Comparison of ENCODE assay signal across 16 cellular contexts in the genomic region with DNA sequence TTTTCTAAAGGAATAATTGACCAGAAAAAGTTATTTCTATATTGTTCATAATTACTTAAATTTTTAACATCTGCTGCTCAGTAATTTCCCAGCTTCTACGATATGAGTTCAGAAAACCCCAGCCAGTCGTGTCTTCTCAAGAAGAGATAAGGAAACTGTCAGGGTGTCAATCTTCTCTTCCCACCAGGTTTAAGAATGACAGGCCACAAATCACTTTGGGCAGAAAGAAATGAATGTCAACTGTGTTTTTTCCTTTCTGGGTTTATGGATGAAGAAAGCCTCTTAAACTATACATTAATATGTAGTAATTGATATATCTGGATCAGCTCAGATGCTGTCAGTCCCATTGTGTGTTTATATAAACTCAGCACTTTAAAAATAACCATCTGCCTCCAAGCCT.
DNase-seq lines count a peak whose midpoint lies in the region; TF ChIP-seq lines count a peak whose summit lies in the region.
"Had no signal": no experiment of that assay in that cellular context is flagged by ENCODE, and none has a peak within 500 bp of the region (broad histone marks: within the 10 kb centered on the region; RNA-seq: fewer than 3 reads in every experiment).

No MANE protein-coding gene starts in this region.

- H3K4me3 ChIP-seq in neural cell (ENCODE audit: low read length) = no peak overlapping the region
- H3K4me3 ChIP-seq: A549; BLaER1 treated with 17β-estradiol and CSF1 and Interleukin-3, amounts not matched to agents 10 nM and 100 nM had no signal

- H3K4me2 ChIP-seq in neural cell (ENCODE audit: low read length) = no peak overlapping the region
- H3K4me2 ChIP-seq: A549 had no signal

- DNase-seq in DMS 273 (lab: John Stamatoyannopoulos, UW; ENCODE audit: unreplicated experiment) (peak; percentile 21), DMS 273 treated with DMSO at 0.1 percent for 48 hours (lab: John Stamatoyannopoulos, UW) (no peak), SK-N-DZ (ENCODE audit: low spot score) (peak; percentile 61), ecto neural progenitor cell (ENCODE audit: low spot score) (no peak)
- no peak for DNase-seq in stimulated activated CD8-positive, alpha-beta memory T cell treated with anti-CD3 and anti-CD28 coated beads, Interleukin-4, amount 100 ng/mL, for 48 hours
- DNase-seq: AML-193; Caco-2; Calu3; CD4-positive, alpha-beta T cell; CD8-positive, alpha-beta T cell; DMS79 treated with DMSO at 0.1 percent for 48 hours had no signal

- H4K20me1 ChIP-seq in neural cell (ENCODE audit: insufficient read depth) = no peaks in the 10 kb centered on the region
- H4K20me1 ChIP-seq: BLaER1 treated with 17β-estradiol and CSF1 and Interleukin-3, amounts not matched to agents 10 nM and 100 nM had no signal

- peak; percentile 93 for TF ChIP-seq EP300 in neural cell (conservative IDR thresholded peaks at IDR 0.05; ENCODE audit: poor library complexity, severe bottlenecking)

- no peaks in the 10 kb centered on the region for H3K9me2 ChIP-seq in neural cell (ENCODE audit: insufficient read depth, low read length)

- H3K79me2 ChIP-seq in neural cell (replicated peaks; ENCODE audit: insufficient read depth, low read length) = no peaks in the 10 kb centered on the region

- no peak overlapping the region for H3K9ac ChIP-seq in neural cell (ENCODE audit: low read length)
- H3K9ac ChIP-seq: BLaER1 treated with 17β-estradiol and CSF1 and Interleukin-3, amounts not matched to agents 10 nM and 100 nM had no signal

- no peaks in the 10 kb centered on the region for H3K27me3 ChIP-seq in neural cell (ENCODE audit: insufficient read depth, low read depth, low read length)
- H3K27me3 ChIP-seq: BLaER1 treated with 17β-estradiol and CSF1 and Interleukin-3, amounts not matched to agents 10 nM and 100 nM had no signal

- no peak for TF ChIP-seq CTCF in neural cell (IDR thresholded peaks at IDR 0.05; ENCODE audit: poor library complexity, severe bottlenecking)

- no peak overlapping the region for H2AFZ ChIP-seq in neural cell (ENCODE audit: low read depth, low read length)

- H3F3A ChIP-seq in neural cell (ENCODE audit: insufficient read depth, low read length, poor library complexity, severe bottlenecking) = no peaks in the 10 kb centered on the region

- H3K9me3 ChIP-seq in neural cell (ENCODE audit: low read length) = no peaks in the 10 kb centered on the region

- TF ChIP-seq RAD21 in neural cell (conservative IDR thresholded peaks at IDR 0.05) = no peak

- H3K27ac ChIP-seq in neural cell (ENCODE audit: low read length) = no peak overlapping the region
- H3K27ac ChIP-seq: 22Rv1, A549, C4-2B had no signal

- no peaks in the 10 kb centered on the region for H3K36me3 ChIP-seq in neural cell (ENCODE audit: insufficient read depth, low read length)
- H3K36me3 ChIP-seq: BLaER1 treated with 17β-estradiol and CSF1 and Interleukin-3, amounts not matched to agents 10 nM and 100 nM had no signal

TF ChIP-seq in neural cell, 6 proteins besides CTCF, POLR2A, EP300 and RAD21:
- no peak for TF ChIP-seq SMC3 (conservative IDR thresholded peaks at IDR 0.05; ENCODE audit: poor library complexity)
- peak; percentile 46 for TF ChIP-seq POLR2AphosphoS5 (IDR thresholded peaks at IDR 0.05)
- TF ChIP-seq, protein P1, sequence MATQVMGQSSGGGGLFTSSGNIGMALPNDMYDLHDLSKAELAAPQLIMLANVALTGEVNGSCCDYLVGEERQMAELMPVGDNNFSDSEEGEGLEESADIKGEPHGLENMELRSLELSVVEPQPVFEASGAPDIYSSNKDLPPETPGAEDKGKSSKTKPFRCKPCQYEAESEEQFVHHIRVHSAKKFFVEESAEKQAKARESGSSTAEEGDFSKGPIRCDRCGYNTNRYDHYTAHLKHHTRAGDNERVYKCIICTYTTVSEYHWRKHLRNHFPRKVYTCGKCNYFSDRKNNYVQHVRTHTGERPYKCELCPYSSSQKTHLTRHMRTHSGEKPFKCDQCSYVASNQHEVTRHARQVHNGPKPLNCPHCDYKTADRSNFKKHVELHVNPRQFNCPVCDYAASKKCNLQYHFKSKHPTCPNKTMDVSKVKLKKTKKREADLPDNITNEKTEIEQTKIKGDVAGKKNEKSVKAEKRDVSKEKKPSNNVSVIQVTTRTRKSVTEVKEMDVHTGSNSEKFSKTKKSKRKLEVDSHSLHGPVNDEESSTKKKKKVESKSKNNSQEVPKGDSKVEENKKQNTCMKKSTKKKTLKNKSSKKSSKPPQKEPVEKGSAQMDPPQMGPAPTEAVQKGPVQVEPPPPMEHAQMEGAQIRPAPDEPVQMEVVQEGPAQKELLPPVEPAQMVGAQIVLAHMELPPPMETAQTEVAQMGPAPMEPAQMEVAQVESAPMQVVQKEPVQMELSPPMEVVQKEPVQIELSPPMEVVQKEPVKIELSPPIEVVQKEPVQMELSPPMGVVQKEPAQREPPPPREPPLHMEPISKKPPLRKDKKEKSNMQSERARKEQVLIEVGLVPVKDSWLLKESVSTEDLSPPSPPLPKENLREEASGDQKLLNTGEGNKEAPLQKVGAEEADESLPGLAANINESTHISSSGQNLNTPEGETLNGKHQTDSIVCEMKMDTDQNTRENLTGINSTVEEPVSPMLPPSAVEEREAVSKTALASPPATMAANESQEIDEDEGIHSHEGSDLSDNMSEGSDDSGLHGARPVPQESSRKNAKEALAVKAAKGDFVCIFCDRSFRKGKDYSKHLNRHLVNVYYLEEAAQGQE (IDR thresholded peaks at IDR 0.05; ENCODE audit: borderline replicate concordance) = no peak

Comparison
In these comparisons a context has a peak if more than half of its experiments do, and no peak if none do; other contexts are left out.
1. DNase-seq: peak in DMS 273 (single experiment) and SK-N-DZ (single experiment); none in DMS 273 treated with DMSO at 0.1 percent for 48 hours (single experiment), stimulated activated CD8-positive, alpha-beta memory T cell treated with anti-CD3 and anti-CD28 coated beads, Interleukin-4, amount 100 ng/mL, for 48 hours (single experiment) and ecto neural progenitor cell (single experiment).